23 cellular contexts compared by ENCODE assay signal in the genomic region with DNA sequence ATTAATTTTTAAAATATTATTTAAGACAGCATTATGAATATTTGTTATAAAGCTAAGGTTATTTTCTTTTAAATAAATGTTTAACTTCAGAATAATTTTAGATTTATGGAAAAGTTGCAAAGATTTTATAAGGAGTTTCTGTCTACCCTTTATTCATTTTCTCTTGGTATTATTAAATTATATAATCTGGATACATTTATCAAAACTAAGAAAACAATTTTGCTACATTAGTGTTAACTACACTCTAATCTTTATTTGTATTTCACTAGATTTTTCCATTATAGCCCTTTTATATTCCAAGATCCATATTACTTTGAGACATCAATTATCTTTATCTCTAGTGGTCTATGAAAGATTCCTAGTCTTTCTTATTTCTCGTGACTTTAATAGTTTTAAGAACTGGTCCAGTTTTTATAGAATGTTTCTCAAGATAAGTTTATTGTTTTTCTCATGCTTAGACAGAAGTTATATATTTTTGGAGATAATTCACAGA.
"Had no signal": no experiment of that assay in that cellular context is flagged by ENCODE, and none has a peak within 500 bp of the region (broad histone marks: within the 10 kb centered on the region; RNA-seq: fewer than 3 reads in every experiment).

No MANE protein-coding gene starts in this region.

- H3K9me3 ChIP-seq: SJSA1 had no signal

- FAIRE-seq: HepG2, RCC 7860 had no signal

- H3K4me3 ChIP-seq: SJSA1, SK-N-MC had no signal

- H3K27me3 ChIP-seq: SJSA1 had no signal

- H3K36me3 ChIP-seq: SJSA1 had no signal

- DNase-seq: IMR-90, Kasumi-1, KG1, MM.1S, NCI-H1092 treated with DMSO at 0.1 percent for 48 hours, NCI-H1436, NCI-H1930, NCI-H2081, NCI-H2107, NCI-H2171, NCI-H226, NCI-H446, NCI-H510A, NCI-H524 treated with DMSO at 0.1 percent for 48 hours, NCI-H69, NCI-H774, Right ventricle myocardium superior, RPMI8226, SIG-M5 had no signal

- H3K27ac ChIP-seq: SJSA1, SK-N-MC had no signal

- H3K4me1 ChIP-seq: SJSA1 had no signal
